17 cellular contexts compared by ENCODE assay signal in the genomic region with DNA sequence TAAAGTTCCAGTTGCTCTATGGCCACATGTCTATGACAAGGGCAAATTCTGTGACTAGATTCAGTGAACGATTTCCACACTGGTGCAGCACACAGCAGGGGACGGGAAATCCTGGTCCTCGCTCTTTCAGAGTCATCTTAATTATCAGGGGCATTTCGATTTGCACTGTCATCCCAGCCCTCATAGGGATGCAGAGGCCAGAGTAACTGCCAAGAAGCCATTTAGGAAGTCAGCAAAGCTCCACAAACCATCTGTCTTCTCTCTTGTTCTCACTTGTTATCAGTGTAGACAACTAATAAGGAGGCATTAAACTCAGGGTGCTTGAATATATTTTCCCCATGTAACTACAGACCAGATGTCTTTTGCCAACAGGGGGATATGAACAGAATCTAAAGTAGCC.
DNase-seq lines count a peak whose midpoint lies in the region; ATAC-seq and TF ChIP-seq lines count a peak whose summit lies in the region.
"Had no signal": no experiment of that assay in that cellular context is flagged by ENCODE, and none has a peak within 500 bp of the region (broad histone marks: within the 10 kb centered on the region; RNA-seq: fewer than 3 reads in every experiment).

No MANE protein-coding gene starts in this region.

- H3K9me3 Mint-ChIP-seq in GM23338: no peaks in the 10 kb centered on the region; the same call in 2 of the 3 replicates

- no peak overlapping the region for H3K4me3 Mint-ChIP-seq in GM23338

- H3K79me2 ChIP-seq in GM23338 (replicated peaks; ENCODE audit: insufficient read depth): no peaks in the 10 kb centered on the region

- no peak overlapping the region for H3K14ac ChIP-seq in neuronal stem cell (ENCODE audit: low read length)

- H3K9me2 ChIP-seq in GM23338 (ENCODE audit: insufficient read depth): no peaks in the 10 kb centered on the region

- H3K4ac ChIP-seq in neuronal stem cell (ENCODE audit: low read length): no peak overlapping the region

- no peak overlapping the region for H2AFZ ChIP-seq in GM23338
- peak overlapping the region; percentile 68 for H2AFZ ChIP-seq in neuronal stem cell (ENCODE audit: low read length)

- 0 out of 2 replicates have a peak, but pooled peaks cover 5% of the 10 kb centered on the region for H3K4me1 ChIP-seq in GM23338 (ENCODE audit: insufficient read depth)
- peaks cover 1 to 11% of the 10 kb centered on the region in 2 donors for H3K4me1 ChIP-seq in neuronal stem cell (ENCODE audit: control insufficient read depth in 2 of 2, insufficient read depth in 1 of 2, low read depth in 1 of 2, low read length in 2 of 2)
- H3K4me1 ChIP-seq: heart right ventricle, pancreas had no signal

- peak overlapping the region; percentile 51; the same call in 1 of the 2 replicates for H3K27ac Mint-ChIP-seq in GM23338

- no peak overlapping the region for H3K18ac ChIP-seq in neuronal stem cell (ENCODE audit: low read length)

- no peak overlapping the region for H2AK5ac ChIP-seq in neuronal stem cell (ENCODE audit: low read depth, low read length)

- no peaks in the 10 kb centered on the region for H3F3A ChIP-seq in GM23338 (replicated peaks; ENCODE audit: low read depth)

- H3K27me3 Mint-ChIP-seq in GM23338 (ENCODE audit: insufficient read depth, low read depth, poor library complexity): peaks cover 3% of the 10 kb centered on the region

- no peak overlapping the region for H3K4me2 ChIP-seq in GM23338
- H3K4me2 ChIP-seq in neuronal stem cell (ENCODE audit: insufficient read depth, low read length, poor library complexity, severe bottlenecking): no peak overlapping the region

- no peak for TF ChIP-seq CTCF in GM23338 (conservative IDR thresholded peaks at IDR 0.05; ENCODE audit: low read depth in 2 of 2)
- TF ChIP-seq CTCF in WERI-Rb-1 (IDR thresholded peaks at IDR 0.05; ENCODE audit: low read depth, low read length): no peak

- ATAC-seq in GM23338 (no peak), GM21381 (IDR thresholded peaks at IDR 0.05; ENCODE audit: unreplicated experiment) (no peak), GM19324 (IDR thresholded peaks at IDR 0.05; ENCODE audit: low FRiP score, unreplicated experiment) (no peak), GM19463 (IDR thresholded peaks at IDR 0.05; ENCODE audit: unreplicated experiment) (no peak)
- ATAC-seq: left colon, pancreas had no signal

- no peaks in the 10 kb centered on the region for H3K27me3 ChIP-seq in GM23338 (ENCODE audit: insufficient read depth)
- H3K27me3 ChIP-seq in WERI-Rb-1 (ENCODE audit: insufficient read depth, low read depth, severe bottlenecking): no peaks in the 10 kb centered on the region
- H3K27me3 ChIP-seq in neuronal stem cell (ENCODE audit: control insufficient read depth in 3 of 3, insufficient read depth in 3 of 3, low read depth in 1 of 3, low read length in 3 of 3): no peaks in the 10 kb centered on the region
- H3K27me3 ChIP-seq: dorsolateral prefrontal cortex, heart right ventricle, pancreas had no signal

- H2BK5ac ChIP-seq in neuronal stem cell (ENCODE audit: low read length): no peak overlapping the region

- H2BK120ac ChIP-seq in neuronal stem cell (ENCODE audit: low read depth, low read length): no peak overlapping the region

- H3K36me3 ChIP-seq in GM23338 (ENCODE audit: insufficient read depth) (no peaks in the 10 kb centered on the region), WERI-Rb-1 (no peaks in the 10 kb centered on the region), neuronal stem cell (replicated peaks in 1 of 2; ENCODE audit: control insufficient read depth in 2 of 2, insufficient read depth in 2 of 2, low read length in 2 of 2) (peaks cover 0 to 5% of the 10 kb centered on the region in 2 donors)
- H3K36me3 ChIP-seq: heart right ventricle, pancreas had no signal

- no peaks in the 10 kb centered on the region for H3K79me1 ChIP-seq in neuronal stem cell (ENCODE audit: low read depth, low read length)

- DNase-seq in GM23338 (ENCODE audit: low spot score) (peak; percentile 27), NCI-H2227 (lab: John Stamatoyannopoulos, UW; ENCODE audit: unreplicated experiment) (peak; percentile 65), WERI-Rb-1 (peak; percentile 48), neuronal stem cell (ENCODE audit: low spot score) (peak; percentile 43), NCI-H345 treated with DMSO at 0.1 percent for 48 hours (lab: John Stamatoyannopoulos, UW; ENCODE audit: unreplicated experiment) (no peak)
- DNase-seq: activated CD4-positive, alpha-beta T cell treated with anti-CD3 and anti-CD28 coated beads for 48 hours; activated naive CD4-positive, alpha-beta T cell treated with anti-CD3 and anti-CD28 coated beads, Interleukin-2, amount 50 U/mL, for 16 hours; dorsolateral prefrontal cortex; heart right ventricle; left colon; MM.1S; pancreas; SIG-M5 had no signal

- peaks cover 3% of the 10 kb centered on the region; the same call in 1 of the 3 replicates for H3K36me3 Mint-ChIP-seq in GM23338 (ENCODE audit: low read depth)

- no peak overlapping the region for H4K91ac ChIP-seq in neuronal stem cell (ENCODE audit: low read depth, low read length, poor library complexity)

- no CpG with 5 or more reads among the region's 4 CpGs for WGBS in neuronal stem cell (ENCODE audit: extremely low coverage in 2 of 2, insufficient read length in 2 of 2, insufficient replicate concordance in 1 of 2), 2 donors

- H3K27ac ChIP-seq in GM23338 (ENCODE audit: low read depth) (no peak overlapping the region), WERI-Rb-1 (peak overlapping the region; percentile 16), neuronal stem cell (replicated peaks; ENCODE audit: low read length) (peak overlapping the region; percentile 26)
- H3K27ac ChIP-seq: dorsolateral prefrontal cortex, heart right ventricle, pancreas, skin epidermis had no signal

- H4K20me1 ChIP-seq in GM23338 (replicated peaks; ENCODE audit: insufficient read depth): 0 out of 2 replicates have a peak, but pooled peaks cover 3% of the 10 kb centered on the region

- H3K4me3 ChIP-seq in GM23338: no peak overlapping the region
- H3K4me3 ChIP-seq in WERI-Rb-1 (ENCODE audit: low read depth, low read length): no peak overlapping the region
- no peak overlapping the region for H3K4me3 ChIP-seq in neuronal stem cell (ENCODE audit: low read length in 2 of 2)
- H3K4me3 ChIP-seq: dorsolateral prefrontal cortex, heart right ventricle, pancreas, skin epidermis had no signal

- no peak overlapping the region for H2BK12ac ChIP-seq in neuronal stem cell (ENCODE audit: low read length)

- peaks cover 5% of the 10 kb centered on the region; the same call in 2 of the 3 replicates for H3K4me1 Mint-ChIP-seq in GM23338

- no peak overlapping the region for H3K23ac ChIP-seq in neuronal stem cell (ENCODE audit: low read depth, low read length, poor library complexity)

- no peaks in the 10 kb centered on the region for H3K9me3 ChIP-seq in WERI-Rb-1 (ENCODE audit: severe bottlenecking)
- no peaks in the 10 kb centered on the region for H3K9me3 ChIP-seq in neuronal stem cell (replicated peaks in 1 of 2; ENCODE audit: control insufficient read depth in 2 of 2, insufficient read depth in 1 of 2, low read depth in 1 of 2, low read length in 2 of 2)
- H3K9me3 ChIP-seq: heart right ventricle, pancreas had no signal

- no peak overlapping the region for H4K8ac ChIP-seq in neuronal stem cell (ENCODE audit: low read depth, low read length)

- no peak overlapping the region for H2BK15ac ChIP-seq in neuronal stem cell (ENCODE audit: low read length)

- no peak overlapping the region for H3K9ac ChIP-seq in neuronal stem cell (ENCODE audit: low read depth, low read length, poor library complexity)

TF ChIP-seq in GM23338, 12 proteins besides CTCF, POLR2A, EP300 and RAD21:
- TF ChIP-seq, protein P1, sequence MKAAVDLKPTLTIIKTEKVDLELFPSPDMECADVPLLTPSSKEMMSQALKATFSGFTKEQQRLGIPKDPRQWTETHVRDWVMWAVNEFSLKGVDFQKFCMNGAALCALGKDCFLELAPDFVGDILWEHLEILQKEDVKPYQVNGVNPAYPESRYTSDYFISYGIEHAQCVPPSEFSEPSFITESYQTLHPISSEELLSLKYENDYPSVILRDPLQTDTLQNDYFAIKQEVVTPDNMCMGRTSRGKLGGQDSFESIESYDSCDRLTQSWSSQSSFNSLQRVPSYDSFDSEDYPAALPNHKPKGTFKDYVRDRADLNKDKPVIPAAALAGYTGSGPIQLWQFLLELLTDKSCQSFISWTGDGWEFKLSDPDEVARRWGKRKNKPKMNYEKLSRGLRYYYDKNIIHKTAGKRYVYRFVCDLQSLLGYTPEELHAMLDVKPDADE (IDR thresholded peaks at IDR 0.05): no peak
